ENCODE assay signal across 8 cellular contexts in the genomic region with DNA sequence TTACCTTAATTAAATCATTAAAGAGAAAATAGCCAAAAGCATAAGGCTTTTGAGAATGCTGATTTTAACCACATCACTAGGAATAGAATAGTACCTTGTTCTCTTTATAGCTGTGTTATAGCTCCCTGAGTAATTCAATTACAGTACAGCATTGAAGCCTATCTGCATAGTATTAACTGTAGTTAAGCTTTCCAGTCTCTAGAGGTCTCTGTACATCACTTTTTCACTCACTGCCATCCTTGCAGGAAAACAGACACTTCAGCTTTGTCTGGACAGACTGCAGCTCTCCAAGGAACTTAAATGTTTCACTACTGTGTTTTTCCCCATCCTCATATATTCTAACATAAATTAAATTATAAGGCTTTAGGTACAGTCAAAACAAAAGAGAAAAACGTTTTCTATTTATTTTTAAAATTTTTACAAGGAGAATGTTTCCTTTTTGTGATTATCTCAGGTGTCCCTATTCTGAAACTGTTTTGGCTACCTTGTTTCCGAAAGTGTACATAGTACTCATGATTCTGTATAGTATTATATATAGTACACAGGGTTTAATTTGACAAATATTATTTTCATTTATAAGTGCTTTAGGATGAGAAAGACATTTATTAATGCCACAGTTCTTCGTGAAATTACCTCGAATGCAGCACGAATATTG.
DNase-seq lines count a peak whose midpoint lies in the region; ATAC-seq and TF ChIP-seq lines count a peak whose summit lies in the region.

No MANE protein-coding gene starts in this region.

- H3K4me3 Mint-ChIP-seq in activated CD4-positive, alpha-beta memory T cell treated with anti-CD3 and anti-CD28 coated beads, Interleukin-2, amount 10 ng/mL, durations not matched to agents 7 days and 5 days, result no peak overlapping the region

- WGBS in right cardiac atrium, result 45% methylated on average over 5 of the region's 5 CpGs

- peak; percentile 31; the same call in 1 of the 2 replicates for TF ChIP-seq CTCF in WI38 (IDR thresholded peaks at IDR 0.05; ENCODE audit: low read depth, low read length)

- no peaks in the 10 kb centered on the region for H3K9me3 ChIP-seq in right cardiac atrium (ENCODE audit: control insufficient read depth, low read length)

- no peak overlapping the region for H3K27ac Mint-ChIP-seq in activated CD4-positive, alpha-beta memory T cell treated with anti-CD3 and anti-CD28 coated beads, Interleukin-2, amount 10 ng/mL, durations not matched to agents 7 days and 5 days

- intact Hi-C loops in right cardiac atrium (cut with DNase I), result loop anchor here in 3 of 4 donors (5.0 to 10.0 kb wide), 3 partner anchors 730 to 740 kb away; no protein-coding TSS in a partner anchor

- H3K27me3 Mint-ChIP-seq in activated CD4-positive, alpha-beta memory T cell treated with anti-CD3 and anti-CD28 coated beads, Interleukin-2, amount 10 ng/mL, durations not matched to agents 7 days and 5 days, result no peaks in the 10 kb centered on the region

- H3K36me3 Mint-ChIP-seq in activated CD4-positive, alpha-beta memory T cell treated with anti-CD3 and anti-CD28 coated beads, Interleukin-2, amount 10 ng/mL, durations not matched to agents 7 days and 5 days (ENCODE audit: low read depth), result no peaks in the 10 kb centered on the region

- CTCF ChIA-PET in activated CD4-positive, alpha-beta memory T cell treated with anti-CD3 and anti-CD28 coated beads, Interleukin-2, amount 10 ng/mL, durations not matched to agents 7 days and 5 days (lab: Charles Lee), result no interaction called here

- H3K4me3 ChIP-seq in WI38 (ENCODE audit: low read depth, low read length), result peak overlapping the region; percentile 48
- H3K4me3 ChIP-seq in right cardiac atrium (ENCODE audit: low read length), result peak overlapping the region; percentile 31
- peak overlapping the region in 6 of 7 experiments; percentile 5 to 34 (median 16) for H3K4me3 ChIP-seq in skin epidermis

- no peaks in the 10 kb centered on the region for H3K4me1 ChIP-seq in right cardiac atrium (ENCODE audit: control insufficient read depth, insufficient read depth, low read length)

- H3K27ac ChIP-seq in right cardiac atrium (ENCODE audit: low read length), result no peak overlapping the region
- H3K27ac ChIP-seq in skin epidermis, result no peak overlapping the region

- H3K27me3 ChIP-seq in right cardiac atrium (ENCODE audit: control insufficient read depth, insufficient read depth), result no peaks in the 10 kb centered on the region

- no peaks in the 10 kb centered on the region for H3K4me1 Mint-ChIP-seq in activated CD4-positive, alpha-beta memory T cell treated with anti-CD3 and anti-CD28 coated beads, Interleukin-2, amount 10 ng/mL, durations not matched to agents 7 days and 5 days

- POLR2A ChIA-PET in activated CD4-positive, alpha-beta memory T cell treated with anti-CD3 and anti-CD28 coated beads, Interleukin-2, amount 10 ng/mL, durations not matched to agents 7 days and 5 days (lab: Charles Lee), result no interaction called here

- peak; percentile 88 for ATAC-seq in GM18517 (IDR thresholded peaks at IDR 0.05; ENCODE audit: unreplicated experiment)
- peak; percentile 68 for ATAC-seq in HG03045 (IDR thresholded peaks at IDR 0.05; ENCODE audit: unreplicated experiment)
- peak; percentile 93 to 95 for ATAC-seq in right cardiac atrium

- DNase-seq in A172 (ENCODE audit: low spot score) (peak; percentile 72), NCI-H2081 (lab: John Stamatoyannopoulos, UW) (peak; percentile 30 to 73), right cardiac atrium (no peak)
- DNase-seq in activated CD4-positive, alpha-beta memory T cell treated with anti-CD3 and anti-CD28 coated beads, Interleukin-2, amount 10 ng/mL, durations not matched to agents 7 days and 5 days, result no peak

- no peaks in the 10 kb centered on the region for H3K9me3 Mint-ChIP-seq in activated CD4-positive, alpha-beta memory T cell treated with anti-CD3 and anti-CD28 coated beads, Interleukin-2, amount 10 ng/mL, durations not matched to agents 7 days and 5 days

Comparison
In these comparisons a context has a peak if more than half of its experiments do, and no peak if none do; other contexts are left out.
1. DNase-seq: peak in A172 (single experiment) and NCI-H2081 (2 of 2); none in right cardiac atrium (0 of 3) and activated CD4-positive, alpha-beta memory T cell treated with anti-CD3 and anti-CD28 coated beads, Interleukin-2, amount 10 ng/mL, durations not matched to agents 7 days and 5 days (single experiment).
2. Peak in every context shown above with its lines, with median percentiles within 50 percentile points of each other: ATAC-seq and H3K4me3 ChIP-seq.